ENCODE assay signal across 1 cellular context in the genomic region with DNA sequence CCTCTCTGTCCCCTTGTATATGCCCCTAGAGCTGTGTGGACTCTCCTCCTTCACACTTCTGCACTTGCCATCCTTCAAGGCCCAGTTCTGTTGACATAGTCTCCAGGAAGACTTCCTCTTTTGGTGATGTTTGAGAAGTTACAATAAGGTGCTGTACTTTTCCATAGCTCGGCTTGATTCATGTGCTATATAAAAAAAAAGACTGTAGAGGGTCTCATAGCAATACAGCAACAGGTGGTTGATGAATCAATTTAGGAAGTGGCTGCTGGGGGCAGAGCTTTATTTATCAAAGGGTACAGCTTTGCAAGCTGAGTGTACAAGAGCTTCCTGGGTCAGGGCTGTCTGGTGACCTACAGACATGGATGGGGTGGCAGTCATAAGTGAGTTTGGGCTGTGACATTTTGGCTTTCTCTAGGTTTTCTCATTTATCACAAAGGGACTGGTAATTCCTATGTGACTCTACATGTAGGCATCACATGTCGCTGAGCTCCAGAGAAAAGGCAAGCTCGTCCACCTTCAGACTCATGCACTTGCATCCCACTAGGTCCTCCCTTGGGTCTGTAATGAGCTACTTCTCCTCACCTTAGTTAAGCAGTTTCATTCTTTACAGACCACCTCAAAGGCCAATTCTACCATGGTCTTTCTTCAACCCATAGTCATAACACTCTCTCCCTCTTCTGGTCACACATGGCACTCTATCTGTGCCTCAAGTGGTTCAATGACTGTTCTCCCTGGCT.
TF ChIP-seq lines count a peak whose summit lies in the region.

No MANE protein-coding gene starts in this region.

TF ChIP-seq in IMR-90, 13 proteins besides CTCF, POLR2A, EP300 and RAD21:
- no peak for TF ChIP-seq RCOR1 (IDR thresholded peaks at IDR 0.05; ENCODE audit: insufficient replicate concordance, low read length)
- peak; percentile 24; the same call in 1 of the 2 replicates for TF ChIP-seq SMC3 (IDR thresholded peaks at IDR 0.05; ENCODE audit: low read depth, low read length)
